23 cellular contexts compared by ENCODE assay signal in the genomic region with DNA sequence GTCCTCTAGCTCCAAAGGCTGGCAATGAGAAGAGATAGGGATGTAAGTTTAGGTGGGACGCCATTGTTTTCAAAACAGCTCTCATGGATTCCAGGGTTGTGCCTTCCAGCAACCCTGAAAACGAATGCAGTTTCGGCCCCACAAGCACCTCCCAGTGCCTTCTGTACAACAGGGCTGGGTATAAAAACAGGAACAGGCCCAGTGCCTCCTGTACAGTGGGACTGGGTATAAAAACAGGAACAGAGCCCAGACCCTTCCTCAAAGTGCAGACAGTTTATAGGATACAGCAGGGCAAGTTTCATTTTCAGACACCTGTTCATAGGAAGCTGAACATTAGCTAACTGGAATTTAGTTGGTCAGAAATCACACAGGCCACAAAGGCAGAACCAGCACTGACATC.
"Had no signal": no experiment of that assay in that cellular context is flagged by ENCODE, and none has a peak within 500 bp of the region (broad histone marks: within the 10 kb centered on the region; RNA-seq: fewer than 3 reads in every experiment).

No MANE protein-coding gene starts in this region.

- H3K27ac ChIP-seq: SJSA1, SK-N-MC had no signal

- DNase-seq: Karpas-422, KG1, MG63, NCI-H1092, NCI-H1105 treated with DMSO at 0.1 percent for 48 hours, NCI-H1417 treated with DMSO at 0.1 percent for 48 hours, NCI-H146, NCI-H1694 treated with DMSO at 0.1 percent for 48 hours, NCI-H1930, NCI-H2081, NCI-H2107, NCI-H2227 treated with DMSO at 0.1 percent for 48 hours, NCI-H446, NCI-H510A, NCI-H524 treated with DMSO at 0.1 percent for 48 hours, NCI-H69, NCI-H774, Right ventricle myocardium superior, RPMI8226, SIG-M5 had no signal

- FAIRE-seq: RCC 7860 had no signal

- H3K27me3 ChIP-seq: MG63, SJSA1 had no signal

- H3K36me3 ChIP-seq: MG63 had no signal

- H3K4me3 ChIP-seq: MG63, SJSA1, SK-N-MC had no signal

- H3K4me1 ChIP-seq: SJSA1 had no signal

- H3K9me3 ChIP-seq: MG63 had no signal
